Comparison of ENCODE assay signal across 17 cellular contexts in the genomic region with DNA sequence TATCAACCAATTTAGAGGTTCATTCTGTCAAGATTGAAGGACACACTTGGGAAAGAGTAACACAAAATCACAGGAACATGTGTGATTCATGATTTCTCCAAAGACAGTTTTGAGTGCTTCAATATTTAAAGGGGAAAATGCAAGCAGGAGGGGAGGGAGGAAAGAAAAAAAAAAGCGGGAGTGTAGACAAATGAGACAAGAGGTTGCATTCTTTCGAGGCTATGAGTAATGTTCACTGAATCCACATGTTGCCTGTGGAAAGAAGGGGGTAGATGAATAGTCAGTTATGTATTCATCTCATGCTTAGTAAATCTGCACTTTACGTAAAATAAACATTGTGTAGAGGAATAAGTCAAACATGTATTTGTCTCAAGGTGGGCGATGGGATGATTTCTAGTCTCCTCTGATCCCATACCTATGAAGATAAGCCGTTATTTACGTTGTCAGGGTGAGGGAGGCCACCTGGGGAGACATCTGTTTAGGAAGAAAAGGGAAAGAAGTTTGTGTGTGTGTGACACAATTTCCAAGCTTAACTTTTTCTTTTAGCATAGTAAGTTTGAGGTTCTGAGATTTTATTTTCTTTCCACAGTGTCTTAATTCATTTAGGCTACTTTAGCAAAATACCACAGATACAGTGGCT.
DNase-seq lines count a peak whose midpoint lies in the region; ATAC-seq, FAIRE-seq and TF ChIP-seq lines count a peak whose summit lies in the region.
"Had no signal": no experiment of that assay in that cellular context is flagged by ENCODE, and none has a peak within 500 bp of the region (broad histone marks: within the 10 kb centered on the region; RNA-seq: fewer than 3 reads in every experiment).

No MANE protein-coding gene starts in this region.

- H3K4me3 Mint-ChIP-seq in WTC11, result no peak overlapping the region
- H3K4me3 Mint-ChIP-seq: activated naive CD8-positive, alpha-beta T cell treated with anti-CD3 and anti-CD28 coated beads, Interleukin-2, amount 50 U/mL, for 24 hours; neural crest cell had no signal

- no peaks in the 10 kb centered on the region for H3K9me3 ChIP-seq in BE2C
- H3K9me3 ChIP-seq: testis had no signal

- H3K27ac Mint-ChIP-seq in WTC11, result peak overlapping the region; percentile 24; the same call in 1 of the 2 replicates
- H3K27ac Mint-ChIP-seq: activated naive CD8-positive, alpha-beta T cell treated with anti-CD3 and anti-CD28 coated beads, Interleukin-2, amount 50 U/mL, for 24 hours had no signal

- DNase-seq in DMS53 (lab: John Stamatoyannopoulos, UW) (peak; percentile 16), DMS53 treated with DMSO at 0.1 percent for 48 hours (lab: John Stamatoyannopoulos, UW; ENCODE audit: unreplicated experiment) (no peak), WTC11 (ENCODE audit: low spot score) (no peak), foreskin fibroblast (peak; percentile 6 to 58), urothelium cell line (ENCODE audit: low spot score) (peak; percentile 32), BE2C (no peak)
- DNase-seq: activated naive CD8-positive, alpha-beta T cell treated with anti-CD3 and anti-CD28 coated beads, Interleukin-2, amount 50 U/mL, for 24 hours; dorsolateral prefrontal cortex; H7; MM.1S; NCI-H2107; NK-92 treated with Interleukin-12 subunit alpha and Interleukin-12 subunit beta, amount 100 ng/mL, for 24 hours; small intestine; testis had no signal

- no peaks in the 10 kb centered on the region for H3K27me3 Mint-ChIP-seq in WTC11 (ENCODE audit: low read depth)
- H3K27me3 Mint-ChIP-seq: activated naive CD8-positive, alpha-beta T cell treated with anti-CD3 and anti-CD28 coated beads, Interleukin-2, amount 50 U/mL, for 24 hours had no signal

- POLR2A ChIA-PET in WTC11 (lab: Charles Lee), result no interaction called here

- H3K9me3 Mint-ChIP-seq in WTC11, result peaks cover 14% of the 10 kb centered on the region

- no peak for FAIRE-seq in urothelium cell line (lab: Jason Lieb, UNC)
- FAIRE-seq: small intestine had no signal

- H3K4me1 ChIP-seq in BE2C, result no peaks in the 10 kb centered on the region
- H3K4me1 ChIP-seq: testis had no signal

- H3K27me3 ChIP-seq in BE2C, result no peaks in the 10 kb centered on the region
- H3K27me3 ChIP-seq: dorsolateral prefrontal cortex, testis had no signal

- no peaks in the 10 kb centered on the region for H3K36me3 ChIP-seq in BE2C

- CTCF ChIA-PET in WTC11 (lab: Charles Lee), result interaction anchor here (0.5 kb wide), 1 partner anchor 33 kb away, joined by 3 read pairs; no protein-coding TSS in a partner anchor

- peak; percentile 60; the same call in 1 of the 2 replicates for ATAC-seq in WTC11
- ATAC-seq in HG03521 (IDR thresholded peaks at IDR 0.05; ENCODE audit: unreplicated experiment), result no peak
- ATAC-seq in HG02938 (IDR thresholded peaks at IDR 0.05; ENCODE audit: unreplicated experiment), result no peak
- ATAC-seq: activated naive CD8-positive, alpha-beta T cell treated with anti-CD3 and anti-CD28 coated beads, Interleukin-2, amount 50 U/mL, for 24 hours had no signal

- peaks cover 14% of the 10 kb centered on the region for H3K36me3 Mint-ChIP-seq in WTC11

- no peak overlapping the region for H3K4me3 ChIP-seq in foreskin fibroblast (ENCODE audit: low read depth in 1 of 2, low read length in 2 of 2)
- no peak overlapping the region for H3K4me3 ChIP-seq in BE2C (ENCODE audit: low read depth, low read length)
- H3K4me3 ChIP-seq: dorsolateral prefrontal cortex, testis had no signal

- peaks cover 9% of the 10 kb centered on the region for H3K4me1 Mint-ChIP-seq in WTC11
- H3K4me1 Mint-ChIP-seq: activated naive CD8-positive, alpha-beta T cell treated with anti-CD3 and anti-CD28 coated beads, Interleukin-2, amount 50 U/mL, for 24 hours; neural crest cell had no signal

- TF ChIP-seq CTCF in WTC11 (IDR thresholded peaks at IDR 0.05) (no peak), foreskin fibroblast (IDR thresholded peaks at IDR 0.05; ENCODE audit: low read depth, low read length) (no peak), BE2C (IDR thresholded peaks at IDR 0.05; ENCODE audit: low read depth, low read length) (no peak)

TF ChIP-seq in WTC11, 78 proteins besides CTCF, POLR2A, EP300 and RAD21:
- TF ChIP-seq ZNF317 (CRISPR knock-in tag; IDR thresholded peaks at IDR 0.05; ENCODE audit: borderline replicate concordance, low read depth) (no peak), PRRX2 (CRISPR knock-in tag; IDR thresholded peaks at IDR 0.05) (no peak), NR1H2 (CRISPR knock-in tag; IDR thresholded peaks at IDR 0.05) (no peak), E2F5 (CRISPR knock-in tag; IDR thresholded peaks at IDR 0.05) (no peak)

Comparison
In these comparisons a context has a peak if more than half of its experiments do, and no peak if none do; other contexts are left out.
1. DNase-seq: peak in DMS53 (single experiment), foreskin fibroblast (2 of 2) and urothelium cell line (single experiment); none in DMS53 treated with DMSO at 0.1 percent for 48 hours (single experiment), WTC11 (single experiment) and BE2C (single experiment).